Comparison of ENCODE assay signal across 8 cellular contexts in the genomic region with DNA sequence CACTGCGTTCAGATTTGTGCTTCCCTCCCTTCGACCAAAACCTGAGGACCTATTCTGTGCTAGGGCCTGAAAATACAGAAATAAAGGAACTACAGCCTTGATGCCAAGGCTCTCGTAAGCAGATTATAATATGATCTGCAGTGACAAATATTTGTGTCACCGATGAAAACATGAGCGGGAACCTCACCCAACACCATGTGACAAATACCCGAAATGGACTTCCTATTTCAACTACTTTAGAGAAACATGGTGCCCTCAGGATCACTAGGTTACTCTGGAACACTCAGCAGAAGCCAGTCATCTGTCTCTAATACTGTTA. TPM values are rescaled to one million over a fixed set of nuclear protein-coding genes. Genes with fewer than 3 reads are reported as not detected.
DNase-seq lines count a peak whose midpoint lies in the region; TF ChIP-seq lines count a peak whose summit lies in the region.

No MANE protein-coding gene starts in this region.

- peaks cover 37% of the 10 kb centered on the region for H3K79me2 ChIP-seq in Loucy (ENCODE audit: insufficient read depth, low read length)

- WGBS in mesodermal cell (ENCODE audit: insufficient coverage in 2 of 2), 2 experiments: 88 to 93% methylated on average over 2 to 4 of the region's 6 CpGs

- peaks cover 37% of the 10 kb centered on the region for H3K4me1 ChIP-seq in Loucy (ENCODE audit: insufficient read depth, low read length, poor library complexity, severe bottlenecking)
- H3K4me1 ChIP-seq in mesodermal cell (ENCODE audit: control insufficient read depth, insufficient read depth, low read length, poor library complexity, severe bottlenecking): peaks cover 4% of the 10 kb centered on the region

- DNase-seq in EH (ENCODE audit: low read depth) (peak; percentile 3), caudate nucleus (lab: John Stamatoyannopoulos, UW) (peak in 1 of 61 donors; percentile 49), T1000 (lab: John Stamatoyannopoulos, UW) (no peak), NCI-H2029 (lab: John Stamatoyannopoulos, UW) (no peak), NCI-H146 (lab: John Stamatoyannopoulos, UW) (no peak)
- DNase-seq in stimulated activated CD4-positive, alpha-beta T cell treated with anti-CD3 and anti-CD28 coated beads, Interleukin-4, amount 100 ng/mL, for 1 hour: no peak

- H3K9ac ChIP-seq in Loucy (ENCODE audit: low read depth, low read length, poor library complexity, severe bottlenecking): peak overlapping the region; percentile 86

- H3K27me3 ChIP-seq in Loucy (ENCODE audit: insufficient read depth, low read length, poor library complexity, severe bottlenecking): no peaks in the 10 kb centered on the region

- peaks cover 13% of the 10 kb centered on the region for H4K20me1 ChIP-seq in Loucy (ENCODE audit: insufficient read depth, low read length, poor library complexity, severe bottlenecking)

- no peaks in the 10 kb centered on the region for H3K36me3 ChIP-seq in Loucy (ENCODE audit: insufficient read depth, low read length)
- peaks cover 30% of the 10 kb centered on the region for H3K36me3 ChIP-seq in mesodermal cell (ENCODE audit: control insufficient read depth, insufficient read depth, low read length)

- H3K27ac ChIP-seq in caudate nucleus (ENCODE audit: low read depth, low read length) (peak overlapping the region; percentile 93), mesodermal cell (ENCODE audit: low read depth, low read length, severe bottlenecking) (peak overlapping the region; percentile 71)

- H2AFZ ChIP-seq in Loucy (ENCODE audit: low read length): peak overlapping the region; percentile 90

- H3K4me3 ChIP-seq in Loucy (ENCODE audit: low read length, poor library complexity, severe bottlenecking) (peak overlapping the region; percentile 97), mesodermal cell (ENCODE audit: extremely low read depth, insufficient read depth, low read length, poor library complexity, severe bottlenecking) (peak overlapping the region; percentile 77)

- H3K9me2 ChIP-seq in Loucy (replicated peaks; ENCODE audit: low read depth, low read length): no peaks in the 10 kb centered on the region

- no peaks in the 10 kb centered on the region for H3F3A ChIP-seq in Loucy (ENCODE audit: low read depth)

- no peak for TF ChIP-seq CTCF in Loucy (conservative IDR thresholded peaks at IDR 0.05; ENCODE audit: low read length)

- H3K4me2 ChIP-seq in Loucy (ENCODE audit: low read depth, low read length, poor library complexity, severe bottlenecking): peak overlapping the region; percentile 76

- H3K9me3 ChIP-seq in Loucy (ENCODE audit: insufficient read depth, low read depth, low read length): no peaks in the 10 kb centered on the region
- no peaks in the 10 kb centered on the region for H3K9me3 ChIP-seq in mesodermal cell (ENCODE audit: control insufficient read depth, low read length)

RNA-seq across cellular contexts. Expression of a gene that starts 0.5 kb away (rescaled TPM):
- polyA plus RNA-seq in mesodermal cell (2013, experiment 1 of 2): 114 TPM
- 110 TPM for polyA plus RNA-seq in mesodermal cell (2013, experiment 2 of 2)

RNA-seq across cellular contexts. Expression of a gene that starts 13.5 kb away (rescaled TPM):
- 4.3 TPM for polyA plus RNA-seq in mesodermal cell (2013, experiment 1 of 2)
- 5.1 TPM for polyA plus RNA-seq in mesodermal cell (2013, experiment 2 of 2)
